ENCODE assay signal across 13 cellular contexts in the genomic region with DNA sequence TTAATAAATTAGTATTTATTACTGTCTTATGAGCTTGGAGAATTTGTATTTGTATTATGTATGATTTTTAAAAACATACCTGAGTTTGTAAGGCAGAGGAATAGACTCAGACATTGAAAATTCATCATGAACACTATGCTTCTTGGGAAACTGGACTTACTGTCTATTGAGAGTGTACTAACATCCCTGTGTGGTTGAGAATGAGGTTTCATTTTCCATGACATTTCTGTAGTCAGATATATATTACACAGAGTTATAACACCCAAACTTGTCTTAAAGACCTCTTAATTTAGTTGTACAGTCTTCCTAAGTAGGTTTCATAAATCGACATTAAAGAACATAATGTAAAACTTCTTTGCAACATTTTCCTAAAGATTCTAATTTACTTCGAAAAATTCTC. TPM values are rescaled to one million over a fixed set of nuclear protein-coding genes. Genes with fewer than 3 reads are reported as not detected.
DNase-seq lines count a peak whose midpoint lies in the region; ATAC-seq, FAIRE-seq and TF ChIP-seq lines count a peak whose summit lies in the region.
"Had no signal": no experiment of that assay in that cellular context is flagged by ENCODE, and none has a peak within 500 bp of the region (broad histone marks: within the 10 kb centered on the region; RNA-seq: fewer than 3 reads in every experiment).

No MANE protein-coding gene starts in this region.

- no peak for TF ChIP-seq POLR2A in GM12892 (IDR thresholded peaks at IDR 0.05; ENCODE audit: low read depth, low read length)

- peaks cover 52% of the 10 kb centered on the region for H3K4me1 Mint-ChIP-seq in activated T-cell treated with anti-CD3 and anti-CD28 coated beads, Interleukin-2, amount 50 U/mL, for 4 hours (ENCODE audit: low read depth)
- H3K4me1 Mint-ChIP-seq in activated T-helper 17 cell treated with anti-CD3 and anti-CD28 coated beads, Interleukin-2, amount 50 U/mL, for 72 hours: peaks cover 22% of the 10 kb centered on the region
- peaks cover 32% of the 10 kb centered on the region for H3K4me1 Mint-ChIP-seq in stimulated activated naive CD8-positive, alpha-beta T cell treated with anti-CD3 and anti-CD28 coated beads, Interleukin-15, amount 100 ng/mL, for 72 hours

- peak; percentile 34 to 51 for ATAC-seq in activated T-cell treated with anti-CD3 and anti-CD28 coated beads, Interleukin-2, amount 50 U/mL, for 4 hours
- peak; percentile 66 for ATAC-seq in activated T-helper 17 cell treated with anti-CD3 and anti-CD28 coated beads, Interleukin-2, amount 50 U/mL, for 72 hours (replicated peaks)
- peak; percentile 60 for ATAC-seq in stimulated activated naive CD8-positive, alpha-beta T cell treated with anti-CD3 and anti-CD28 coated beads, Interleukin-15, amount 100 ng/mL, for 72 hours

- no peaks in the 10 kb centered on the region for H3K27me3 Mint-ChIP-seq in activated T-cell treated with anti-CD3 and anti-CD28 coated beads, Interleukin-2, amount 50 U/mL, for 4 hours (ENCODE audit: low read depth)
- H3K27me3 Mint-ChIP-seq in activated T-helper 17 cell treated with anti-CD3 and anti-CD28 coated beads, Interleukin-2, amount 50 U/mL, for 72 hours: no peaks in the 10 kb centered on the region
- no peaks in the 10 kb centered on the region for H3K27me3 Mint-ChIP-seq in stimulated activated naive CD8-positive, alpha-beta T cell treated with anti-CD3 and anti-CD28 coated beads, Interleukin-15, amount 100 ng/mL, for 72 hours
- H3K27me3 Mint-ChIP-seq: CD4-positive, alpha-beta memory T cell had no signal

- peaks cover 3% of the 10 kb centered on the region for H3K9me3 Mint-ChIP-seq in activated T-cell treated with anti-CD3 and anti-CD28 coated beads, Interleukin-2, amount 50 U/mL, for 4 hours
- H3K9me3 Mint-ChIP-seq in activated T-helper 17 cell treated with anti-CD3 and anti-CD28 coated beads, Interleukin-2, amount 50 U/mL, for 72 hours: no peaks in the 10 kb centered on the region
- no peaks in the 10 kb centered on the region for H3K9me3 Mint-ChIP-seq in stimulated activated naive CD8-positive, alpha-beta T cell treated with anti-CD3 and anti-CD28 coated beads, Interleukin-15, amount 100 ng/mL, for 72 hours
- H3K9me3 Mint-ChIP-seq: HFFc6 had no signal

- H3K4me3 Mint-ChIP-seq in activated T-cell treated with anti-CD3 and anti-CD28 coated beads, Interleukin-2, amount 50 U/mL, for 4 hours: no peak overlapping the region
- peak overlapping the region; percentile 49 for H3K4me3 Mint-ChIP-seq in activated T-helper 17 cell treated with anti-CD3 and anti-CD28 coated beads, Interleukin-2, amount 50 U/mL, for 72 hours
- H3K4me3 Mint-ChIP-seq in stimulated activated naive CD8-positive, alpha-beta T cell treated with anti-CD3 and anti-CD28 coated beads, Interleukin-15, amount 100 ng/mL, for 72 hours: no peak overlapping the region
- H3K4me3 Mint-ChIP-seq: HFFc6 had no signal

- DNase-seq in activated T-cell treated with anti-CD3 and anti-CD28 coated beads, Interleukin-2, amount 50 U/mL, for 4 hours: no peak
- no peak for DNase-seq in activated T-cell treated with anti-CD3 and anti-CD28 coated beads, Interleukin-2, amount 50 U/mL, for 1 hour
- DNase-seq in GM12892 (ENCODE audit: insufficient read length) (no peak), NCI-H446 (lab: John Stamatoyannopoulos, UW) (no peak), DMS53 (lab: John Stamatoyannopoulos, UW) (no peak)
- no peak for DNase-seq in stimulated activated naive CD8-positive, alpha-beta T cell treated with anti-CD3 and anti-CD28 coated beads, Interleukin-15, amount 100 ng/mL, for 72 hours
- DNase-seq: BE2C, DMS79 treated with DMSO at 0.1 percent for 48 hours had no signal

- peaks cover 16% of the 10 kb centered on the region for H3K36me3 Mint-ChIP-seq in activated T-cell treated with anti-CD3 and anti-CD28 coated beads, Interleukin-2, amount 50 U/mL, for 4 hours (ENCODE audit: insufficient read depth)
- H3K36me3 Mint-ChIP-seq in activated T-helper 17 cell treated with anti-CD3 and anti-CD28 coated beads, Interleukin-2, amount 50 U/mL, for 72 hours (ENCODE audit: low read depth): peaks cover 19% of the 10 kb centered on the region

- FAIRE-seq in GM12892 (lab: Jason Lieb, UNC): peak; percentile 9
- FAIRE-seq: A549, HTR-8/SVneo had no signal

- H3K27ac Mint-ChIP-seq in activated T-helper 17 cell treated with anti-CD3 and anti-CD28 coated beads, Interleukin-2, amount 50 U/mL, for 72 hours: no peak overlapping the region
- no peak overlapping the region for H3K27ac Mint-ChIP-seq in stimulated activated naive CD8-positive, alpha-beta T cell treated with anti-CD3 and anti-CD28 coated beads, Interleukin-15, amount 100 ng/mL, for 72 hours
- H3K27ac Mint-ChIP-seq: HFFc6 had no signal

RNA-seq across cellular contexts. Expression of a gene that starts 30.0 kb away (rescaled TPM):
- 10 to 100 TPM; 36.2 to 41.4 (median 41.0) TPM for total RNA-seq in activated T-cell treated with anti-CD3 and anti-CD28 coated beads, Interleukin-2, amount 50 U/mL, for 4 hours
- 26.3 TPM for polyA plus RNA-seq in GM12892 (2012; ENCODE audit: missing spikeins)
- 10 to 100 TPM; 33.6 to 34.9 TPM for total RNA-seq in activated T-helper 17 cell treated with anti-CD3 and anti-CD28 coated beads, Interleukin-2, amount 50 U/mL, for 72 hours
